19 cellular contexts compared by ENCODE assay signal in the genomic region with DNA sequence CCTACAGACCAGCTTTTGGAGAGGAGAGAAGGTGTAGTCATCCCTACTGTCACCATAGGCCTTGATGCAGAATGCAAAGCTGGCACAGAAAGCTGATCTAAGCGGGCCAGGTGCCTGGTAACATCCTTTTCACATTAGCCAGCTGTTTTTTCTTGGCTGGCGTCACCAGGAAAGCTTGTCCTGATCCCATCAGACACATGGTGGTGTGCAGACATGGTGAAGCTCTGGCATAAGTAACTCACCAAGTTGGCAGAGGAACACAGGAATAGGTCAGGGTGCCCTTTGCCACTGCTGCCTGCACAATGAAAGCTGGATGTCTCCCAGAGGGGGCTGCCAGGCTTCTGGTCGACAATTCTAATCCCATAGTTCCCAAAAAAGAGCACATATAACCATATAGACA.
DNase-seq lines count a peak whose midpoint lies in the region; ATAC-seq lines count a peak whose summit lies in the region.
"Had no signal": no experiment of that assay in that cellular context is flagged by ENCODE, and none has a peak within 500 bp of the region (broad histone marks: within the 10 kb centered on the region; RNA-seq: fewer than 3 reads in every experiment).

No MANE protein-coding gene starts in this region.

- no peaks in the 10 kb centered on the region for H3K79me1 ChIP-seq in neuronal stem cell (ENCODE audit: low read depth, low read length)

- H3K18ac ChIP-seq in neuronal stem cell (ENCODE audit: low read length) = no peak overlapping the region

- H3K23ac ChIP-seq in neuronal stem cell (ENCODE audit: low read depth, low read length, poor library complexity) = no peak overlapping the region

- WGBS in neuronal stem cell (ENCODE audit: extremely low coverage in 2 of 2, insufficient read length in 2 of 2, insufficient replicate concordance in 1 of 2), 2 donors = no CpG with 5 or more reads among the region's 3 CpGs

- H3K4ac ChIP-seq in neuronal stem cell (ENCODE audit: low read length) = peak overlapping the region; percentile 46

- H2BK12ac ChIP-seq in neuronal stem cell (ENCODE audit: low read length) = no peak overlapping the region

- peak overlapping the region; percentile 31 for H3K27ac ChIP-seq in neuronal stem cell (replicated peaks; ENCODE audit: low read length)
- H3K27ac ChIP-seq: SJCRH30 had no signal

- H4K8ac ChIP-seq in neuronal stem cell (ENCODE audit: low read depth, low read length) = no peak overlapping the region

- ATAC-seq in HG03439 (IDR thresholded peaks at IDR 0.05; ENCODE audit: unreplicated experiment) = no peak
- no peak for ATAC-seq in GM18511 (IDR thresholded peaks at IDR 0.05; ENCODE audit: unreplicated experiment)
- ATAC-seq: PC-3 had no signal

- no peak overlapping the region for H3K4me2 ChIP-seq in neuronal stem cell (ENCODE audit: insufficient read depth, low read length, poor library complexity, severe bottlenecking)

- no peak overlapping the region for H3K4me3 ChIP-seq in neuronal stem cell (ENCODE audit: low read length in 2 of 2)
- H3K4me3 ChIP-seq: SJCRH30 had no signal

- H2BK5ac ChIP-seq in neuronal stem cell (ENCODE audit: low read length) = no peak overlapping the region

- peak; percentile 36 for DNase-seq in NCI-H2171 treated with DMSO at 0.1 percent for 48 hours (lab: John Stamatoyannopoulos, UW)
- no peak for DNase-seq in NCI-H2171 (lab: John Stamatoyannopoulos, UW)
- DNase-seq in NCI-H1092 (lab: John Stamatoyannopoulos, UW) = peak; percentile 51
- DNase-seq in NCI-H2196 (lab: John Stamatoyannopoulos, UW; ENCODE audit: unreplicated experiment) = peak; percentile 94
- no peak for DNase-seq in neuronal stem cell (ENCODE audit: low spot score)
- DNase-seq: CD4-positive, alpha-beta T cell; DMS79; H9; Karpas-422; MM.1S; NCI-H187 treated with DMSO at 0.1 percent for 48 hours; NCI-H2227 treated with DMSO at 0.1 percent for 48 hours; NCI-H524; NCI-H82; PC-3; RPMI8226; SJCRH30 had no signal

- H3K9ac ChIP-seq in neuronal stem cell (ENCODE audit: low read depth, low read length, poor library complexity) = no peak overlapping the region

- no peak overlapping the region for H2AK5ac ChIP-seq in neuronal stem cell (ENCODE audit: low read depth, low read length)

- peaks cover 0 to 9% (median 0%) of the 10 kb centered on the region in 3 experiments for H3K27me3 ChIP-seq in neuronal stem cell (ENCODE audit: control insufficient read depth in 3 of 3, insufficient read depth in 3 of 3, low read depth in 1 of 3, low read length in 3 of 3)
- H3K27me3 ChIP-seq: SJCRH30 had no signal

- no peak overlapping the region for H2BK120ac ChIP-seq in neuronal stem cell (ENCODE audit: low read depth, low read length)

- no peak overlapping the region for H3K14ac ChIP-seq in neuronal stem cell (ENCODE audit: low read length)

- H2AFZ ChIP-seq in neuronal stem cell (ENCODE audit: low read length) = no peak overlapping the region

- peaks cover 0 to 3% of the 10 kb centered on the region in 2 donors for H3K9me3 ChIP-seq in neuronal stem cell (replicated peaks in 1 of 2; ENCODE audit: control insufficient read depth in 2 of 2, insufficient read depth in 1 of 2, low read depth in 1 of 2, low read length in 2 of 2)

- peaks cover 0 to 6% of the 10 kb centered on the region in 2 donors for H3K4me1 ChIP-seq in neuronal stem cell (ENCODE audit: control insufficient read depth in 2 of 2, insufficient read depth in 1 of 2, low read depth in 1 of 2, low read length in 2 of 2)

- no peak overlapping the region for H4K91ac ChIP-seq in neuronal stem cell (ENCODE audit: low read depth, low read length, poor library complexity)

- no peaks in the 10 kb centered on the region for H3K36me3 ChIP-seq in neuronal stem cell (replicated peaks in 1 of 2; ENCODE audit: control insufficient read depth in 2 of 2, insufficient read depth in 2 of 2, low read length in 2 of 2)
- H3K36me3 ChIP-seq: SJCRH30 had no signal

- H2BK15ac ChIP-seq in neuronal stem cell (ENCODE audit: low read length) = peak overlapping the region; percentile 54

Comparison
In these comparisons a context has a peak if more than half of its experiments do, and no peak if none do; other contexts are left out.
1. DNase-seq: peak in NCI-H2171 treated with DMSO at 0.1 percent for 48 hours (single experiment), NCI-H1092 (single experiment) and NCI-H2196 (single experiment); none in NCI-H2171 (single experiment) and neuronal stem cell (single experiment).